In genomic region chr13:50079278-50080157, GRCh38 we compare ENCODE assay signal across 8 cellular contexts.
A peak's percentile ranks its signal among the peaks of the same experiment; 100 is the strongest.
DNase-seq lines count a peak whose midpoint lies in the region; ATAC-seq lines count a peak whose summit lies in the region.

No MANE protein-coding gene starts in this region.

- H3K4me3 ChIP-seq in thymus (ENCODE audit: low read length): peak overlapping the region; percentile 82

- H3K36me3 Mint-ChIP-seq in activated CD4-positive, alpha-beta T cell treated with anti-CD3 and anti-CD28 coated beads, Interleukin-2, amount 10 ng/mL, durations not matched to agents 24 days and 14 days (ENCODE audit: low read depth): peaks cover 36% of the 10 kb centered on the region
- H3K36me3 Mint-ChIP-seq in activated CD4-positive, alpha-beta memory T cell treated with anti-CD3 and anti-CD28 coated beads, Interleukin-2, amount 10 ng/mL, durations not matched to agents 7 days and 5 days (ENCODE audit: low read depth): peaks cover 52% of the 10 kb centered on the region
- no peaks in the 10 kb centered on the region for H3K36me3 Mint-ChIP-seq in immature natural killer cell

- peak overlapping the region; percentile 100 for H3K27ac Mint-ChIP-seq in activated CD4-positive, alpha-beta T cell treated with anti-CD3 and anti-CD28 coated beads, Interleukin-2, amount 10 ng/mL, durations not matched to agents 24 days and 14 days
- H3K27ac Mint-ChIP-seq in activated CD4-positive, alpha-beta memory T cell treated with anti-CD3 and anti-CD28 coated beads, Interleukin-2, amount 10 ng/mL, durations not matched to agents 7 days and 5 days: peak overlapping the region; percentile 99
- H3K27ac Mint-ChIP-seq in immature natural killer cell: peak overlapping the region; percentile 91 to 97 (median 96)

- peaks cover 44% of the 10 kb centered on the region for H3K4me1 Mint-ChIP-seq in activated CD4-positive, alpha-beta T cell treated with anti-CD3 and anti-CD28 coated beads, Interleukin-2, amount 10 ng/mL, durations not matched to agents 24 days and 14 days
- H3K4me1 Mint-ChIP-seq in activated CD4-positive, alpha-beta memory T cell treated with anti-CD3 and anti-CD28 coated beads, Interleukin-2, amount 10 ng/mL, durations not matched to agents 7 days and 5 days: peaks cover 48% of the 10 kb centered on the region
- peaks cover 55 to 79% of the 10 kb centered on the region in 2 donors for H3K4me1 Mint-ChIP-seq in immature natural killer cell

- CTCF ChIA-PET in activated CD4-positive, alpha-beta memory T cell treated with anti-CD3 and anti-CD28 coated beads, Interleukin-2, amount 10 ng/mL, durations not matched to agents 7 days and 5 days (lab: Charles Lee): interaction anchor here (1.5 to 10.0 kb wide), 4 partner anchors 47 to 990 kb away, joined by 3 to 82 read pairs (median 40); partner anchors contain the start of gene TRIM13

- DNase-seq in activated CD4-positive, alpha-beta T cell treated with anti-CD3 and anti-CD28 coated beads, Interleukin-2, amount 10 ng/mL, durations not matched to agents 24 days and 14 days: no peak
- DNase-seq in activated CD4-positive, alpha-beta T cell treated with anti-CD3 and anti-CD28 coated beads, Interleukin-2, amount 50 U/mL, for 48 hours: no peak
- DNase-seq in activated CD4-positive, alpha-beta memory T cell treated with anti-CD3 and anti-CD28 coated beads, Interleukin-2, amount 10 ng/mL, durations not matched to agents 7 days and 5 days: no peak
- DNase-seq in immature natural killer cell: no peak
- DNase-seq in NCI-H2227 treated with DMSO at 0.1 percent for 48 hours (lab: John Stamatoyannopoulos, UW): no peak
- DNase-seq in NOMO-1 treated with DMSO at 0.1 percent for 48 hours (lab: John Stamatoyannopoulos, UW; ENCODE audit: unreplicated experiment): no peak

- peak overlapping the region; percentile 100 for H3K4me3 Mint-ChIP-seq in activated CD4-positive, alpha-beta T cell treated with anti-CD3 and anti-CD28 coated beads, Interleukin-2, amount 10 ng/mL, durations not matched to agents 24 days and 14 days
- H3K4me3 Mint-ChIP-seq in activated CD4-positive, alpha-beta memory T cell treated with anti-CD3 and anti-CD28 coated beads, Interleukin-2, amount 10 ng/mL, durations not matched to agents 7 days and 5 days: peak overlapping the region; percentile 98
- H3K4me3 Mint-ChIP-seq in immature natural killer cell: peak overlapping the region; percentile 96 to 99 (median 97)

- no peaks in the 10 kb centered on the region for H3K9me3 ChIP-seq in thymus (ENCODE audit: control insufficient read depth)

- H3K27ac ChIP-seq in thymus (ENCODE audit: low read depth): peak overlapping the region; percentile 90

- 11% methylated on average over 17 of the region's 17 CpGs for WGBS in thymus

- POLR2A ChIA-PET in activated CD4-positive, alpha-beta memory T cell treated with anti-CD3 and anti-CD28 coated beads, Interleukin-2, amount 10 ng/mL, durations not matched to agents 7 days and 5 days (lab: Charles Lee): interaction anchor here (1.0 to 21.3 kb wide), 17 partner anchors 8 to 990 kb away, joined by 3 to 661 read pairs (median 5); partner anchors contain the start of genes RNASEH2B, SPRYD7 and TRIM13

- peaks cover 6% of the 10 kb centered on the region for H3K4me1 ChIP-seq in thymus (ENCODE audit: control insufficient read depth, insufficient read depth, low read length)

- intact Hi-C loops in activated CD4-positive, alpha-beta T cell treated with anti-CD3 and anti-CD28 coated beads, Interleukin-2, amount 10 ng/mL, durations not matched to agents 24 days and 14 days (cut with micrococcal nuclease): loop anchor here (2.0 to 10.0 kb wide), 5 partner anchors 142 to 1373 kb away; partner anchors contain the start of genes INTS6 and SPRYD7

- no peaks in the 10 kb centered on the region for H3K36me3 ChIP-seq in thymus (ENCODE audit: control insufficient read depth, insufficient read depth)

- peaks cover 5% of the 10 kb centered on the region for H3K27me3 Mint-ChIP-seq in activated CD4-positive, alpha-beta T cell treated with anti-CD3 and anti-CD28 coated beads, Interleukin-2, amount 10 ng/mL, durations not matched to agents 24 days and 14 days
- H3K27me3 Mint-ChIP-seq in activated CD4-positive, alpha-beta memory T cell treated with anti-CD3 and anti-CD28 coated beads, Interleukin-2, amount 10 ng/mL, durations not matched to agents 7 days and 5 days: no peaks in the 10 kb centered on the region
- H3K27me3 Mint-ChIP-seq in immature natural killer cell (ENCODE audit: low read depth in 3 of 3): peaks cover 24 to 26% (median 26%) of the 10 kb centered on the region in 3 donors

- no peak for ATAC-seq in GM18511 (IDR thresholded peaks at IDR 0.05; ENCODE audit: unreplicated experiment)

- H3K9me3 Mint-ChIP-seq in activated CD4-positive, alpha-beta T cell treated with anti-CD3 and anti-CD28 coated beads, Interleukin-2, amount 10 ng/mL, durations not matched to agents 24 days and 14 days: no peaks in the 10 kb centered on the region
- no peaks in the 10 kb centered on the region for H3K9me3 Mint-ChIP-seq in activated CD4-positive, alpha-beta memory T cell treated with anti-CD3 and anti-CD28 coated beads, Interleukin-2, amount 10 ng/mL, durations not matched to agents 7 days and 5 days
- peaks cover 0 to 3% (median 0%) of the 10 kb centered on the region in 6 donors for H3K9me3 Mint-ChIP-seq in immature natural killer cell

- H3K27me3 ChIP-seq in thymus (ENCODE audit: control insufficient read depth, insufficient read depth): no peaks in the 10 kb centered on the region
